Comparison of ENCODE assay signal across 8 cellular contexts in genomic region chr9:68999393-69000105, GRCh38. TPM values are rescaled to one million over a fixed set of nuclear protein-coding genes. Genes with fewer than 3 reads are reported as not detected.
DNase-seq lines count a peak whose midpoint lies in the region; ATAC-seq and TF ChIP-seq lines count a peak whose summit lies in the region.

No MANE protein-coding gene starts in this region.

- peak; percentile 4 to 36 for TF ChIP-seq CTCF in Caco-2 (IDR thresholded peaks at IDR 0.05; ENCODE audit: insufficient read depth in 1 of 2, low read depth in 1 of 2, low read length in 1 of 2, severe bottlenecking in 1 of 2, unreplicated experiment in 1 of 2)

- no peaks in the 10 kb centered on the region for H3K36me3 ChIP-seq in Caco-2 (ENCODE audit: control insufficient read depth, insufficient read depth, low read length)

- H3K4me1 ChIP-seq in Caco-2: no peaks in the 10 kb centered on the region

- POLR2A ChIA-PET in Caco-2 (lab: Charles Lee): no interaction called here

- H3K27me3 Mint-ChIP-seq in Caco-2 (ENCODE audit: insufficient read depth, unreplicated experiment): no peaks in the 10 kb centered on the region

- H3K27ac Mint-ChIP-seq in Caco-2 (ENCODE audit: unreplicated experiment): no peak overlapping the region

- intact Hi-C loops in Caco-2 (cut with micrococcal nuclease; ENCODE audit: unreplicated experiment): loop anchor here (2.0 to 10.0 kb wide), 2 partner anchors 305 to 415 kb away; no protein-coding TSS in a partner anchor

- no peaks in the 10 kb centered on the region for H3K27me3 ChIP-seq in Caco-2 (replicated peaks; ENCODE audit: control insufficient read depth, insufficient read depth, low read length)

- no peaks in the 10 kb centered on the region for H3K36me3 Mint-ChIP-seq in Caco-2 (ENCODE audit: insufficient read depth, unreplicated experiment)

- CTCF ChIA-PET in Caco-2 (lab: Charles Lee): no interaction called here

- DNase-seq in Caco-2 (peak; percentile 23 to 48), NOMO-1 treated with DMSO at 0.1 percent for 48 hours (lab: John Stamatoyannopoulos, UW; ENCODE audit: unreplicated experiment) (peak; percentile 58), epidermal melanocyte (ENCODE audit: insufficient read length, low spot score) (peak; percentile 79), myocyte (ENCODE audit: low read depth) (peak; percentile 72)
- DNase-seq in activated CD8-positive, alpha-beta memory T cell treated with anti-CD3 and anti-CD28 coated beads, Interleukin-2, amount 50 U/mL, for 24 hours (ENCODE audit: extremely low read depth): peak; percentile 15
- DNase-seq in stimulated activated naive CD4-positive, alpha-beta T cell treated with Interleukin-2 at 50 U/mL for 16 hours (lab: John Stamatoyannopoulos, UW): peak; percentile 48

- H3K4me1 Mint-ChIP-seq in Caco-2 (ENCODE audit: low read depth, unreplicated experiment): no peaks in the 10 kb centered on the region

- H3K9me3 Mint-ChIP-seq in Caco-2 (ENCODE audit: unreplicated experiment): no peaks in the 10 kb centered on the region

- BruUV-seq in Caco-2 (replicated peaks; lab: Mats Ljungman, UMichigan): no TSS peak

- ATAC-seq in GM19463 (IDR thresholded peaks at IDR 0.05; ENCODE audit: unreplicated experiment) (peak; percentile 75), HG03565 (IDR thresholded peaks at IDR 0.05; ENCODE audit: unreplicated experiment) (peak; percentile 79)

- no peaks in the 10 kb centered on the region for H3K9me3 ChIP-seq in Caco-2

- H3K4me3 ChIP-seq in Caco-2 (ENCODE audit: low read depth, low read length): no peak overlapping the region

- H3K4me3 Mint-ChIP-seq in Caco-2 (ENCODE audit: unreplicated experiment): no peak overlapping the region

RNA-seq across cellular contexts. Expression of gene PRKACG, which starts 14.4 kb away (rescaled TPM):
- total RNA-seq in Caco-2 (2022) (not detected in 2 replicates), myocyte (not detected in 2 replicates)
- polyA plus RNA-seq in myocyte (2012): not detected

RNA-seq across cellular contexts. Expression of gene FXN, which starts 36.0 kb away (rescaled TPM):
- total RNA-seq in Caco-2 (2022) (7.6 and 8.6 TPM in 2 replicates), myocyte (6.5 and 12.9 TPM in 2 replicates)
- polyA plus RNA-seq in myocyte (2012): 9.5 TPM

Comparison
In these comparisons a context has a peak if more than half of its experiments do, and no peak if none do; other contexts are left out.
1. DNase-seq: peak in every context shown above with its lines; median percentile 79 in epidermal melanocyte; 72 in myocyte; 58 in NOMO-1 treated with DMSO at 0.1 percent for 48 hours; 48 in stimulated activated naive CD4-positive, alpha-beta T cell treated with Interleukin-2 at 50 U/mL for 16 hours; 36 in Caco-2; 15 in activated CD8-positive, alpha-beta memory T cell treated with anti-CD3 and anti-CD28 coated beads, Interleukin-2, amount 50 U/mL, for 24 hours.